Comparison of ENCODE assay signal across 19 cellular contexts in the genomic region with DNA sequence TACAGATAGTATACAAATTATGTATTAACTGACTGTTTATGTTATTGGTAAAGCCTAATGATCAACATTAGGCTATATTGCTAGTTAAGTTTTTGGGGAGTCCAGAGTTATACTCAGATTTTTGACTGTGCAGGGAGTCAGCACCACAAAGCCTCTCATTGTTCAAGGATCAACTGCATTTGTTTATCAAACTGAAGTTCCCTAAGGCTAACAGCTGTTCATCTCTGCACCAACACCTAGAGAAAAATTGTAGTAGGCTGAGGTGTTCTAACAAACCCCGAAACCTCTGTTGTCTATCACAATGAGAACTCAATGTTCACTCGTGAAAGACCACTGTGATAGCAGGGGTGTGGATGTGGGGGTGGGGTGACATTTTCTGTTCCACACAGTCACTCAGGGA.
"Had no signal": no experiment of that assay in that cellular context is flagged by ENCODE, and none has a peak within 500 bp of the region (broad histone marks: within the 10 kb centered on the region; RNA-seq: fewer than 3 reads in every experiment).

No MANE protein-coding gene starts in this region.

- DNase-seq: dermis blood vessel endothelial cell; dorsolateral prefrontal cortex; effector CD4-positive, alpha-beta T cell; effector memory CD4-positive, alpha-beta T cell; foreskin melanocyte; gastrocnemius medialis; glutamatergic neuron; head of caudate nucleus; heart right ventricle; hippocampal formation; left cardiac atrium; left lung; left ventricle myocardium superior; mesendoderm; midbrain; naive thymus-derived CD4-positive, alpha-beta T cell had no signal

- H3K4me3 ChIP-seq: coronary artery, dorsolateral prefrontal cortex, esophagus muscularis mucosa, gastrocnemius medialis, heart right ventricle, left lung, lung had no signal

- H3K9me3 ChIP-seq: esophagus muscularis mucosa, gastrocnemius medialis, left lung had no signal

- H3K27ac ChIP-seq: coronary artery, dorsolateral prefrontal cortex, esophagus muscularis mucosa, gastrocnemius medialis, heart right ventricle, left lung had no signal

- H3K4me1 ChIP-seq: esophagus muscularis mucosa, left lung had no signal

- ATAC-seq: gastrocnemius medialis; heart right ventricle; left cardiac atrium; left lung; left ventricle myocardium superior; naive thymus-derived CD4-positive, alpha-beta T cell had no signal

- H3K27me3 Mint-ChIP-seq: naive thymus-derived CD4-positive, alpha-beta T cell had no signal

- H3K4me1 Mint-ChIP-seq: naive thymus-derived CD4-positive, alpha-beta T cell had no signal

- H3K4me3 Mint-ChIP-seq: naive thymus-derived CD4-positive, alpha-beta T cell had no signal

- H3K27ac Mint-ChIP-seq: naive thymus-derived CD4-positive, alpha-beta T cell had no signal

- H3K27me3 ChIP-seq: dorsolateral prefrontal cortex, esophagus muscularis mucosa, gastrocnemius medialis, heart right ventricle, left lung had no signal

- H3K36me3 ChIP-seq: esophagus muscularis mucosa, gastrocnemius medialis, heart right ventricle, left lung had no signal

- H3K36me3 Mint-ChIP-seq: naive thymus-derived CD4-positive, alpha-beta T cell had no signal
